Comparison of ENCODE assay signal across 8 cellular contexts in the genomic region with DNA sequence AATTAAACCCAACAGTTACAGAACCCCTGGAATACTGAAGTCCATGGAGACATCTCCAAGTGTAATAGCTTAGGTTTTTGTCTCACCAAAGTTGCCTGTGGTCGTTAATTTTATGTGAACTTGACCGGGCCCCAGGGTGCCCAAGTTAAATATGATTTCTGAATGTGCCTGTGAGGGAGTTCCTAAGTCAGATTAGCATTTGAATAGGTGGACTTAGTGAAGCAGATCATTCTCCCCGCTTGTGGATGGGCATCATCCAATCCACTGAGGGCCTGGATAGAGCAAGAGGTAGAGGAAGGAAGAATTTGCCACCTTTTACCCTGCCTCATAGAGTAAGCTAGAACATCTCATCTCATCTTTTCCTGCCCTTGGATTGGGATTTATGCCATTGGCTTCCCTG.
"Had no signal": no experiment of that assay in that cellular context is flagged by ENCODE, and none has a peak within 500 bp of the region (broad histone marks: within the 10 kb centered on the region; RNA-seq: fewer than 3 reads in every experiment).

No MANE protein-coding gene starts in this region.

- FAIRE-seq: H1 had no signal

- DNase-seq: GM23248, GOT3, H7, H9, HCEC 1CT, HFFc6 had no signal

- H3K4me3 ChIP-seq: GM23248, GM23338 had no signal
